9 cellular contexts compared by ENCODE assay signal in the genomic region with DNA sequence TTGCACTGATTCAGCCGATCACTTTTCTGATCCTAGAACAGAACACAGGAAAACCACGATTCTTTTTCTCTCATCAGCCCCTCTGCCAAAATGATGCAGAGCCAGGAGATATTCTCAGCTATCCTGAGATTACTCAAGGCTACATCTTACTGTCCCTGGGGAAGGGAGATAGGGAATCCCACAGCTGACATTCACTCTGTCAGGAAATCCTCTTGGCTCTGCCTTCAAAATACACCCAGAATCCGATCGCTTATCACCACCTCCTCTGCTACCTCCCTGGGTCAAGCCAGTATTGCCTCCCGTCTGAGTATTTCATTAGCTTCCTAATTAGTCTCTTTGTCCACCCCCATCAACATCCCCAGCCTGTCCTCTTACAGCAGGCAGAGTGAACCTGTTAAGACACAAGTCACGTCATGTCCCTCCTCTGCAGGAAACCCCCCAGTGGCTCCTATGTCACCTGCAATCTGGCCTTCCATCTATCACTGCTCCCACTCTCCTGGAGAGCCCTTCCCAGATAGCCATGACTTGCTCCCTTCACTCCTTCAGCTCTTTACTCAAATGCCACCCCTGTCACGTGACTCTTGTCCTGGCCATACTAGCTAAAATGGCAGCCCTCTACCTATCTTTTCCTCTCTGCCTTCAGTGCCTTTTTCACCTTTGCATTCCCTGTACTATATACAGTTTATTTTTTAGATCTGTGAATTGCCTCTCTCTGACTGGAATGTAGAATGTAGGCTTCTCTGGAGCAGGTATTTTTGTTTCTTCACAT.
DNase-seq lines count a peak whose midpoint lies in the region; ATAC-seq, FAIRE-seq and TF ChIP-seq lines count a peak whose summit lies in the region.
"Had no signal": no experiment of that assay in that cellular context is flagged by ENCODE, and none has a peak within 500 bp of the region (broad histone marks: within the 10 kb centered on the region; RNA-seq: fewer than 3 reads in every experiment).

No MANE protein-coding gene starts in this region.

- H3K9me3 ChIP-seq in spleen = no peaks in the 10 kb centered on the region

- H3K27me3 Mint-ChIP-seq in GM23338 (ENCODE audit: insufficient read depth, low read depth, poor library complexity) = no peaks in the 10 kb centered on the region

- H4K20me1 ChIP-seq in GM23338 (replicated peaks; ENCODE audit: insufficient read depth) = no peaks in the 10 kb centered on the region

- H3K36me3 ChIP-seq in GM23338 (ENCODE audit: insufficient read depth) = no peaks in the 10 kb centered on the region
- no peaks in the 10 kb centered on the region for H3K36me3 ChIP-seq in bronchial epithelial cell (ENCODE audit: control insufficient read depth, insufficient read depth, low read length)
- peaks cover 0 to 22% (median 0%) of the 10 kb centered on the region in 6 donors for H3K36me3 ChIP-seq in spleen

- H3K4me2 ChIP-seq in GM23338 = no peak overlapping the region

- peak overlapping the region; percentile 8; the same call in 2 of the 3 replicates for H3K4me3 Mint-ChIP-seq in GM23338

- H3K27ac Mint-ChIP-seq in GM23338 = no peak overlapping the region; the same call in 1 of the 2 replicates

- H3K4me1 ChIP-seq in GM23338 (ENCODE audit: insufficient read depth) (peaks cover 31% of the 10 kb centered on the region), spleen (peaks cover 0 to 46% (median 37%) of the 10 kb centered on the region in 6 donors)

- peak; percentile 40 for FAIRE-seq in bronchial epithelial cell (lab: Jason Lieb, UNC)

- 51 to 69% (median 60%) methylated on average over 7 of the region's 7 CpGs for WGBS in spleen, 5 donors

- no peaks in the 10 kb centered on the region for H3K36me3 Mint-ChIP-seq in GM23338 (ENCODE audit: low read depth)

- H3K27me3 ChIP-seq in GM23338 (ENCODE audit: insufficient read depth) = no peaks in the 10 kb centered on the region
- H3K27me3 ChIP-seq in bronchial epithelial cell (ENCODE audit: control insufficient read depth, insufficient read depth, low read length) = no peaks in the 10 kb centered on the region
- H3K27me3 ChIP-seq in spleen (replicated peaks in 1 of 7) = no peaks in the 10 kb centered on the region

- H3K4me3 ChIP-seq in GM23338 (no peak overlapping the region), bronchial epithelial cell (ENCODE audit: low read depth, low read length) (no peak overlapping the region), spleen (no peak overlapping the region)

- H3K9me2 ChIP-seq in GM23338 (ENCODE audit: insufficient read depth) = no peaks in the 10 kb centered on the region

- DNase-seq in GM23338 (ENCODE audit: low spot score) (no peak), bronchial epithelial cell (ENCODE audit: low read depth) (no peak), islet precursor cell (peak; percentile 76), spleen (no peak), posterior cingulate gyrus (no peak), MV-4-11 (lab: John Stamatoyannopoulos, UW) (no peak)
- DNase-seq: activated naive CD4-positive, alpha-beta T cell treated with anti-CD3 and anti-CD28 coated beads, Interleukin-2, amount 50 U/mL, for 16 hours had no signal

- H3K27ac ChIP-seq in GM23338 (ENCODE audit: low read depth) (no peak overlapping the region; the same call in 1 of the 2 replicates), spleen (peak overlapping the region in 7 of 8 donors; percentile 17 to 72 (median 68))

- H3K9me3 Mint-ChIP-seq in GM23338 = no peaks in the 10 kb centered on the region

- no peak for TF ChIP-seq POLR2A in spleen (IDR thresholded peaks at IDR 0.05)

- H3K4me1 Mint-ChIP-seq in GM23338 = peaks cover 54% of the 10 kb centered on the region

- TF ChIP-seq CTCF in GM23338 (conservative IDR thresholded peaks at IDR 0.05; ENCODE audit: low read depth in 2 of 2) = no peak
- TF ChIP-seq CTCF in bronchial epithelial cell (IDR thresholded peaks at IDR 0.05; ENCODE audit: insufficient read depth, low read length, severe bottlenecking) = no peak
- TF ChIP-seq CTCF in spleen (IDR thresholded peaks at IDR 0.05 in 8 of 11, conservative IDR thresholded peaks at IDR 0.05 in 3 of 11) = no peak

- H2AFZ ChIP-seq in GM23338 = no peak overlapping the region

- no peaks in the 10 kb centered on the region for H3F3A ChIP-seq in GM23338 (replicated peaks; ENCODE audit: low read depth)

- H3K79me2 ChIP-seq in GM23338 (replicated peaks; ENCODE audit: insufficient read depth) = no peaks in the 10 kb centered on the region

- intact Hi-C loops in spleen (cut with DNase I; ENCODE audit: low total_unique reads) = no loop called here
- intact Hi-C loops in posterior cingulate gyrus (cut with DNase I) = no loop called here

- ATAC-seq in GM23338 (peak; percentile 24; the same call in 2 of the 3 replicates), GM18907 (IDR thresholded peaks at IDR 0.05; ENCODE audit: unreplicated experiment) (no peak), HG03280 (IDR thresholded peaks at IDR 0.05; ENCODE audit: unreplicated experiment) (no peak)

TF ChIP-seq in GM23338, 12 proteins besides CTCF, POLR2A, EP300 and RAD21 (continues in another document):
- TF ChIP-seq ZNF331 (CRISPR knock-in tag; IDR thresholded peaks at IDR 0.05; ENCODE audit: low read depth) (no peak), POLR2AphosphoS5 (IDR thresholded peaks at IDR 0.05; ENCODE audit: low read depth) (no peak), CREB1 (CRISPR knock-in tag; IDR thresholded peaks at IDR 0.05; ENCODE audit: low read depth) (no peak), STAT1 (IDR thresholded peaks at IDR 0.05; ENCODE audit: unreplicated experiment) (no peak), ZNF114 (CRISPR knock-in tag; IDR thresholded peaks at IDR 0.05) (no peak), JUNB (IDR thresholded peaks at IDR 0.05; ENCODE audit: unreplicated experiment) (no peak)
- TF ChIP-seq, protein P1, sequence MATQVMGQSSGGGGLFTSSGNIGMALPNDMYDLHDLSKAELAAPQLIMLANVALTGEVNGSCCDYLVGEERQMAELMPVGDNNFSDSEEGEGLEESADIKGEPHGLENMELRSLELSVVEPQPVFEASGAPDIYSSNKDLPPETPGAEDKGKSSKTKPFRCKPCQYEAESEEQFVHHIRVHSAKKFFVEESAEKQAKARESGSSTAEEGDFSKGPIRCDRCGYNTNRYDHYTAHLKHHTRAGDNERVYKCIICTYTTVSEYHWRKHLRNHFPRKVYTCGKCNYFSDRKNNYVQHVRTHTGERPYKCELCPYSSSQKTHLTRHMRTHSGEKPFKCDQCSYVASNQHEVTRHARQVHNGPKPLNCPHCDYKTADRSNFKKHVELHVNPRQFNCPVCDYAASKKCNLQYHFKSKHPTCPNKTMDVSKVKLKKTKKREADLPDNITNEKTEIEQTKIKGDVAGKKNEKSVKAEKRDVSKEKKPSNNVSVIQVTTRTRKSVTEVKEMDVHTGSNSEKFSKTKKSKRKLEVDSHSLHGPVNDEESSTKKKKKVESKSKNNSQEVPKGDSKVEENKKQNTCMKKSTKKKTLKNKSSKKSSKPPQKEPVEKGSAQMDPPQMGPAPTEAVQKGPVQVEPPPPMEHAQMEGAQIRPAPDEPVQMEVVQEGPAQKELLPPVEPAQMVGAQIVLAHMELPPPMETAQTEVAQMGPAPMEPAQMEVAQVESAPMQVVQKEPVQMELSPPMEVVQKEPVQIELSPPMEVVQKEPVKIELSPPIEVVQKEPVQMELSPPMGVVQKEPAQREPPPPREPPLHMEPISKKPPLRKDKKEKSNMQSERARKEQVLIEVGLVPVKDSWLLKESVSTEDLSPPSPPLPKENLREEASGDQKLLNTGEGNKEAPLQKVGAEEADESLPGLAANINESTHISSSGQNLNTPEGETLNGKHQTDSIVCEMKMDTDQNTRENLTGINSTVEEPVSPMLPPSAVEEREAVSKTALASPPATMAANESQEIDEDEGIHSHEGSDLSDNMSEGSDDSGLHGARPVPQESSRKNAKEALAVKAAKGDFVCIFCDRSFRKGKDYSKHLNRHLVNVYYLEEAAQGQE (IDR thresholded peaks at IDR 0.05; ENCODE audit: unreplicated experiment) = no peak
